ENCODE assay signal across 8 cellular contexts in the genomic region with DNA sequence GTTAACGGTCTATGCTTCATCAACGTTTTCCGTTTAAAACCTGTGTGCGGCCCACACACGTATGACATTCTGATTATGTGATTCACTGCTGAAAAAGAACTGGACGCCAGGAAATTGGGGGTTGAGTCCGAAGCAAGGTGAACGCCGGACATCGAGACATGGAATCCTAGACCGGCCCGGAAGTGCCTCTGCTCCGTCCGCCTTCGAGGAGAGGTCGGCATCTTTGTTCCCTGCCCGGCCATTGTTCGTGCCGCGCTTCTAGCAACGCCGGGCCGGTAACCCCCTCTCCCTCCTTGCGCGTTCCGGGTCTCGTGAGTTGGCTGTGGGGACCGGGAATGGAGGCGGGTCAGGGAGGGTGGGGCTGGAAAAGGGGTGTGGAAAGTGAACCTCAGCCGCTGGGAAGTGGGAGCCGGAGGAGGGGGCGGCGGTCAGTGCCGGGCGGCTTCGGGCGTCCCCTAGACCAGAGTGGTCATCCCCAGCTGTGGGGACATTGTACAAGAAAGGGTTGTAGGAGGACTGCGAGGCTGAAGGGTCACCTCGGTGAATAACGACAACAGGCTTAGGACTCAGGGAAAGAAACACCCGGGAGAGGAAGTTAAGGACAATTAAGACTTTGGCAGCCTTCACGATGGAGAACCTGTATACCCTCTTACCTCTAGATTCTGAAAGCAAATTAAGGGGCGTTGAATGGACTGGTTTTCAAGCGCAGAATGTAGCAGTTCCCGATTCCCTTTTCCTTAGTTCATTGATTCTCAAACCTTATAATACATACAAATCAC. TPM values are rescaled to one million over a fixed set of nuclear protein-coding genes. Genes with fewer than 3 reads are reported as not detected.
DNase-seq lines count a peak whose midpoint lies in the region; ATAC-seq, FAIRE-seq and TF ChIP-seq lines count a peak whose summit lies in the region.

ZSCAN9 (plus strand) TSS at position 220 of the 779 bp plus-strand sequence. CDS start 1,810 bp downstream, outside the sequence.

- intact Hi-C loops in left cardiac atrium (cut with DNase I) = no loop called here
- intact Hi-C loops in pancreas (cut with DNase I) = no loop called here

- peak; percentile 64 for ATAC-seq in GM21737 (IDR thresholded peaks at IDR 0.05; ENCODE audit: unreplicated experiment)
- ATAC-seq in left cardiac atrium = peak; percentile 98 to 100
- peak; percentile 99 for ATAC-seq in pancreas

- DNase-seq in GDM1 (lab: John Stamatoyannopoulos, UW) (peak; percentile 70), KG1 (lab: John Stamatoyannopoulos, UW) (peak; percentile 46), left cardiac atrium (peak; percentile 92), pancreas (peak; percentile 81 to 94 (median 85)), cortex of kidney (lab: John Stamatoyannopoulos, UW) (no peak)

- H3K4me1 ChIP-seq in pancreas = peaks cover 0 to 10% (median 7%) of the 10 kb centered on the region in 3 donors

- WGBS in pancreas, 2 donors = 0 to 1% methylated on average over 45 of the region's 45 CpGs

- peak within 1 kb of the TSS; percentile 55 to 83 (median 74) for H3K4me3 ChIP-seq in pancreas

- H3K27me3 ChIP-seq in pancreas = peaks cover 2 to 11% (median 8%) of the 10 kb centered on the region in 4 donors

- no peak for FAIRE-seq in pancreas (lab: Jason Lieb, UNC)

- H3K9me3 ChIP-seq in pancreas = no peaks in the 10 kb centered on the region

- H3K27ac ChIP-seq in angular gyrus (ENCODE audit: low read depth, low read length) (peak within 1 kb of the TSS; percentile 41), pancreas (peak within 1 kb of the TSS; percentile 8 to 52 (median 27))

- peaks cover 0 to 15% (median 10%) of the 10 kb centered on the region in 3 donors for H3K36me3 ChIP-seq in pancreas

- no peak for TF ChIP-seq CTCF in pancreas (IDR thresholded peaks at IDR 0.05)

TF ChIP-seq in PFSK-1, 5 proteins besides CTCF, POLR2A, EP300 and RAD21:
- peak; percentile 30 for TF ChIP-seq FOXP2 (optimal IDR thresholded peaks at IDR 0.05; ENCODE audit: borderline replicate concordance, extremely low read depth, extremely low read length, insufficient read depth)
- TF ChIP-seq POLR2AphosphoS5 (IDR thresholded peaks at IDR 0.05; ENCODE audit: low read depth, low read length) = peak; percentile 80
- TF ChIP-seq TAF1 (IDR thresholded peaks at IDR 0.05; ENCODE audit: borderline replicate concordance, insufficient read depth, low read length) = peak; percentile 92; the same call in 1 of the 2 replicates
- peak in 1 of 2 experiments; percentile 60; a peak in 2 of 4 replicates for TF ChIP-seq REST (IDR thresholded peaks at IDR 0.05; ENCODE audit: insufficient read depth in 1 of 2, low read depth in 2 of 2, low read length in 2 of 2)
- no peak; the same call in 1 of the 2 replicates for TF ChIP-seq SIN3A (IDR thresholded peaks at IDR 0.05; ENCODE audit: borderline replicate concordance, insufficient read depth, low read length)

RNA-seq across cellular contexts. Expression of gene ZSCAN9, which starts in this region (rescaled TPM):
- polyA plus RNA-seq in PFSK-1 (2012; ENCODE audit: insufficient read length, low read depth) = 6.8 TPM
- total RNA-seq in left cardiac atrium (1 to 10 TPM; 9.2 to 9.6 TPM), pancreas (1 to 10 TPM; 3.5 to 8.5 (median 4.6) TPM)
- 10 to 100 TPM in 1 of 2 donors, 1 to 10 TPM in 1; 7.9 to 15.0 TPM for polyA plus RNA-seq in pancreas
